In the genomic region with DNA sequence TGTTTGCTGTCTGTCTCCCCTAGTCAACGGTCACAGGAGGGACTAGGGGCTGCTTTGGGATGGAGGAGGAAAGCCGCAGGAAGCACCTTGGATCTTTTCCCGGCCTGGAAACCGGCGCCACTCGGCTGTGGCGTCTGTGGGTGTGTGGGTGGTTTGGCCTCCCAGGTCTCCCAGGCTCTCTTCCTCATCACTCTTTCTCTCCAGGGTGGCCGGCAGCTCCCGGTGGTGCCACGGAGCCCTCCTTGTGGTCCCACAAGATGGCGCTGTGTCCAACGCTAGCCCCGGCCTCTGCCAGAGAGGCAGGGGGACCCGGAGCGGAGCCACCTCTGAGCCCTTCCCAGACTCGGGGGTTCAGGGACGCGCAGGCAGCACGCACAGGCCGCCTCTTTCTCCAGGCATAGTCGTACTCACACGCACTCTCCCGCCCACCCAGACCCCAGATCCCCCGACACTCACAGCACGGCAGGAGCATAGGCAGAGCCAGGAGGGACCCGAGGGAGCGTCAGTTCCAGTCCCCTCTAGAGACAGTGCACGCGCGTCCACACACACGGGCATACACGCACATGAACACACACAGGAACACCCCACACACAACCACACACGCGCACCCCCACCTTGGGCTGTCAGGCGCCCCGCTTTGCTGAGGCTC, we compare ENCODE assay signal across 9 cellular contexts. TPM values are rescaled to one million over a fixed set of nuclear protein-coding genes. Genes with fewer than 3 reads are reported as not detected.
DNase-seq lines count a peak whose midpoint lies in the region; ATAC-seq, FAIRE-seq and TF ChIP-seq lines count a peak whose summit lies in the region.
"Had no signal": no experiment of that assay in that cellular context is flagged by ENCODE, and none has a peak within 500 bp of the region (broad histone marks: within the 10 kb centered on the region; RNA-seq: fewer than 3 reads in every experiment).

No MANE protein-coding gene starts in this region.

- H3K27me3 Mint-ChIP-seq in activated T-helper 2 cell treated with anti-CD3 and anti-CD28 coated beads, Interferon-gamma antibody, Interleukin-2, Interleukin-4, amounts not matched to agents 10 μg/mL and 5 μg/mL and 100 μg/mL, durations not matched to agents 14 hours and 24 hours and 36 hours (ENCODE audit: low read depth): peaks cover 2% of the 10 kb centered on the region

- TF ChIP-seq CTCF in fibroblast of villous mesenchyme (IDR thresholded peaks at IDR 0.05; ENCODE audit: insufficient read depth, low read depth, low read length) (peak; percentile 80), stomach (IDR thresholded peaks at IDR 0.05) (peak in 5 of 7 experiments; percentile 35 to 75 (median 67))

- no peaks in the 10 kb centered on the region for H3K36me3 Mint-ChIP-seq in activated T-helper 2 cell treated with anti-CD3 and anti-CD28 coated beads, Interferon-gamma antibody, Interleukin-2, Interleukin-4, amounts not matched to agents 10 μg/mL and 5 μg/mL and 100 μg/mL, durations not matched to agents 14 hours and 24 hours and 36 hours (ENCODE audit: low read depth)

- no peak for TF ChIP-seq EP300 in stomach (IDR thresholded peaks at IDR 0.05)

- H3K9me3 Mint-ChIP-seq in activated T-helper 2 cell treated with anti-CD3 and anti-CD28 coated beads, Interferon-gamma antibody, Interleukin-2, Interleukin-4, amounts not matched to agents 10 μg/mL and 5 μg/mL and 100 μg/mL, durations not matched to agents 14 hours and 24 hours and 36 hours: no peaks in the 10 kb centered on the region

- H3K4me3 Mint-ChIP-seq in activated T-helper 2 cell treated with anti-CD3 and anti-CD28 coated beads, Interferon-gamma antibody, Interleukin-2, Interleukin-4, amounts not matched to agents 10 μg/mL and 5 μg/mL and 100 μg/mL, durations not matched to agents 14 hours and 24 hours and 36 hours (ENCODE audit: low read depth): no peak overlapping the region

- DNase-seq in COLO668 (lab: John Stamatoyannopoulos, UW; ENCODE audit: unreplicated experiment) (peak; percentile 95), HTR-8/SVneo (ENCODE audit: insufficient read length, low spot score) (peak; percentile 78), RPMI7951 (ENCODE audit: low read depth) (peak; percentile 58), fibroblast of villous mesenchyme (ENCODE audit: low read depth) (peak; percentile 72), stomach (peak; percentile 84)
- DNase-seq in activated T-helper 2 cell treated with anti-CD3 and anti-CD28 coated beads, Interferon-gamma antibody, Interleukin-2, Interleukin-4, amounts not matched to agents 10 μg/mL and 5 μg/mL and 100 μg/mL, durations not matched to agents 14 hours and 24 hours and 36 hours (ENCODE audit: low spot score): peak; percentile 55

- H3K27me3 ChIP-seq in neuron (ENCODE audit: insufficient read depth, low read length): peaks cover 10% of the 10 kb centered on the region
- peaks cover 0 to 8% (median 0%) of the 10 kb centered on the region in 3 donors for H3K27me3 ChIP-seq in stomach

- no peak overlapping the region for H3K27ac Mint-ChIP-seq in activated T-helper 2 cell treated with anti-CD3 and anti-CD28 coated beads, Interferon-gamma antibody, Interleukin-2, Interleukin-4, amounts not matched to agents 10 μg/mL and 5 μg/mL and 100 μg/mL, durations not matched to agents 14 hours and 24 hours and 36 hours

- WGBS in stomach, 5 donors: 4 to 6% (median 5%) methylated on average over 29 to 36 of the region's 36 CpGs

- TF ChIP-seq POLR2A in stomach (IDR thresholded peaks at IDR 0.05): no peak

- FAIRE-seq in HTR-8/SVneo (lab: Jason Lieb, UNC): peak; percentile 23

- no peaks in the 10 kb centered on the region for H3K36me3 ChIP-seq in neuron (ENCODE audit: insufficient read depth, low read length)
- H3K36me3 ChIP-seq in stomach: no peaks in the 10 kb centered on the region

- H3K4me1 ChIP-seq in neuron (ENCODE audit: insufficient read depth, low read length) (peaks cover 19% of the 10 kb centered on the region), stomach (peaks cover 17 to 47% (median 34%) of the 10 kb centered on the region in 4 donors)

- H3K9me3 ChIP-seq in neuron (ENCODE audit: low read length) (no peaks in the 10 kb centered on the region), stomach (no peaks in the 10 kb centered on the region)

- H3K27ac ChIP-seq in stomach: peak overlapping the region in 1 of 5 donors; percentile 27

- H3K4me1 Mint-ChIP-seq in activated T-helper 2 cell treated with anti-CD3 and anti-CD28 coated beads, Interferon-gamma antibody, Interleukin-2, Interleukin-4, amounts not matched to agents 10 μg/mL and 5 μg/mL and 100 μg/mL, durations not matched to agents 14 hours and 24 hours and 36 hours (ENCODE audit: low read depth): peaks cover 2% of the 10 kb centered on the region

- H2AFZ ChIP-seq in neuron (ENCODE audit: low read depth, low read length): peak overlapping the region; percentile 2

- peak overlapping the region; percentile 18 for H3K4me3 ChIP-seq in fibroblast of villous mesenchyme (ENCODE audit: low read depth, low read length)
- peak overlapping the region; percentile 10 for H3K4me3 ChIP-seq in neuron (ENCODE audit: low read length)
- peak overlapping the region; percentile 22 to 42 (median 34) for H3K4me3 ChIP-seq in stomach

- intact Hi-C loops in activated T-helper 2 cell treated with anti-CD3 and anti-CD28 coated beads, Interferon-gamma antibody, Interleukin-2, Interleukin-4, amounts not matched to agents 10 μg/mL and 5 μg/mL and 100 μg/mL, durations not matched to agents 14 hours and 24 hours and 36 hours (cut with micrococcal nuclease): loop anchor here (1.0 to 2.0 kb wide), 2 partner anchors 285 to 368 kb away; partner anchors contain the start of gene SSBP3
- intact Hi-C loops in stomach (cut with DNase I; ENCODE audit: low total_unique reads): loop anchor here (10.0 kb wide), 1 partner anchor 373 kb away; no protein-coding TSS in a partner anchor

- no peak for ATAC-seq in GM21526 (IDR thresholded peaks at IDR 0.05; ENCODE audit: low FRiP score, unreplicated experiment)

RNA-seq across cellular contexts. Expression of gene CDCP2, which starts 31.2 kb away (rescaled TPM):
- not detected in 2 replicates for total RNA-seq in RPMI7951 (2014; rRNA removed; shearing (Covaris generic))
- not detected in 2 replicates for total RNA-seq in activated T-helper 2 cell treated with anti-CD3 and anti-CD28 coated beads, Interferon-gamma antibody, Interleukin-2, Interleukin-4, amounts not matched to agents 10 μg/mL and 5 μg/mL and 100 μg/mL, durations not matched to agents 14 hours and 24 hours and 36 hours
- total RNA-seq in fibroblast of villous mesenchyme: not detected in 2 replicates
- under 1 TPM in 2 of 5 donors, not detected in 3; 0.18 to 0.58 TPM for total RNA-seq in stomach
- polyA plus RNA-seq in stomach: not detected
- total RNA-seq: T-helper 2 cell treated with Interferon-gamma antibody and Interleukin-4, amounts not matched to agents 100 ng/mL and 5 ng/mL, for 36 hours had no signal
